2 cellular contexts compared by ENCODE assay signal in genomic region chr11:123580557-123581275, GRCh38.
A peak's percentile ranks its signal among the peaks of the same experiment; 100 is the strongest.
TF ChIP-seq lines count a peak whose summit lies in the region.

No MANE protein-coding gene starts in this region.

TF ChIP-seq in IMR-90, 13 proteins besides CTCF, POLR2A, EP300 and RAD21 (continued from another document):
- TF ChIP-seq MAZ (IDR thresholded peaks at IDR 0.05; ENCODE audit: borderline replicate concordance, low read depth, low read length): 0 out of 2 replicates have a peak, but pooled peaks have one; percentile 23
- no peak for TF ChIP-seq MXI1 (IDR thresholded peaks at IDR 0.05; ENCODE audit: borderline replicate concordance, low read depth, low read length)

TF ChIP-seq in SK-N-SH, 30 proteins besides CTCF, POLR2A, EP300 and RAD21:
- TF ChIP-seq REST (IDR thresholded peaks at IDR 0.05; ENCODE audit: low read depth, low read length) (no peak), CHD2 (IDR thresholded peaks at IDR 0.05; ENCODE audit: low read length, partially characterized antibody) (peak; percentile 18), USF2 (IDR thresholded peaks at IDR 0.05; ENCODE audit: borderline replicate concordance, low read depth, low read length) (no peak), RCOR1 (IDR thresholded peaks at IDR 0.05; ENCODE audit: low read length) (0 out of 2 replicates have a peak, but pooled peaks have one; percentile 59), SMC3 (IDR thresholded peaks at IDR 0.05; ENCODE audit: low read depth, low read length) (peak; percentile 85)
